ENCODE assay signal across 8 cellular contexts in genomic region chr16:48611329-48612137, GRCh38. TPM values are rescaled to one million over a fixed set of nuclear protein-coding genes. Genes with fewer than 3 reads are reported as not detected.
DNase-seq lines count a peak whose midpoint lies in the region; ATAC-seq and TF ChIP-seq lines count a peak whose summit lies in the region.

No MANE protein-coding gene starts in this region.

- TF ChIP-seq CTCF in WERI-Rb-1 (IDR thresholded peaks at IDR 0.05; ENCODE audit: low read depth, low read length) (no peak), colonic mucosa (IDR thresholded peaks at IDR 0.05) (no peak), psoas muscle (IDR thresholded peaks at IDR 0.05) (no peak)

- peaks cover 0 to 6% of the 10 kb centered on the region in 2 donors for H3K27me3 Mint-ChIP-seq in CD8-positive, alpha-beta memory T cell

- peak overlapping the region; percentile 70 for H3K27ac ChIP-seq in CD8-positive, alpha-beta memory T cell (ENCODE audit: low read depth, low read length)
- H3K27ac ChIP-seq in WERI-Rb-1 (peak overlapping the region; percentile 87), colonic mucosa (peak overlapping the region; percentile 91), psoas muscle (peak overlapping the region; percentile 60)

- H3K4me1 ChIP-seq in CD8-positive, alpha-beta memory T cell (ENCODE audit: insufficient read depth, low read length), result peaks cover 64% of the 10 kb centered on the region
- H3K4me1 ChIP-seq in colonic mucosa (peaks cover 7% of the 10 kb centered on the region), psoas muscle (peaks cover 26% of the 10 kb centered on the region)

- DNase-seq in CD8-positive, alpha-beta memory T cell, result peak; percentile 79 to 93 (median 88)
- no peak for DNase-seq in WERI-Rb-1
- peak; percentile 70 for DNase-seq in colonic mucosa
- DNase-seq in psoas muscle, result no peak
- no peak for DNase-seq in islet precursor cell
- DNase-seq in Ammon's horn (ENCODE audit: low spot score), result no peak

- 58 to 67% (median 64%) methylated on average over 5 of the region's 5 CpGs for WGBS in psoas muscle, 3 donors

- no peaks in the 10 kb centered on the region for H3K27me3 ChIP-seq in CD8-positive, alpha-beta memory T cell (ENCODE audit: insufficient read depth, low read length, poor library complexity, severe bottlenecking)
- H3K27me3 ChIP-seq in WERI-Rb-1 (ENCODE audit: insufficient read depth, low read depth, severe bottlenecking) (no peaks in the 10 kb centered on the region), colonic mucosa (no peaks in the 10 kb centered on the region), psoas muscle (ENCODE audit: insufficient read depth in 3 of 3, low read length in 2 of 3) (no peaks in the 10 kb centered on the region)

- peak overlapping the region; percentile 67 to 86 (median 79) for H3K4me3 Mint-ChIP-seq in CD8-positive, alpha-beta memory T cell

- peaks cover 3 to 17% (median 4%) of the 10 kb centered on the region in 3 donors for H3K36me3 Mint-ChIP-seq in CD8-positive, alpha-beta memory T cell

- H3K4me3 ChIP-seq in CD8-positive, alpha-beta memory T cell (ENCODE audit: low read length), result peak overlapping the region; percentile 33
- H3K4me3 ChIP-seq in WERI-Rb-1 (ENCODE audit: low read depth, low read length), result no peak overlapping the region
- no peak overlapping the region for H3K4me3 ChIP-seq in colonic mucosa
- H3K4me3 ChIP-seq in psoas muscle, result no peak overlapping the region

- no peaks in the 10 kb centered on the region for H3K36me3 ChIP-seq in CD8-positive, alpha-beta memory T cell (ENCODE audit: insufficient read depth, low read length)
- H3K36me3 ChIP-seq in WERI-Rb-1 (peaks cover 17% of the 10 kb centered on the region), colonic mucosa (no peaks in the 10 kb centered on the region), psoas muscle (ENCODE audit: insufficient read depth in 1 of 2, low read depth in 1 of 2) (no peaks in the 10 kb centered on the region)

- ATAC-seq in HG03108 (IDR thresholded peaks at IDR 0.05; ENCODE audit: unreplicated experiment), result peak; percentile 28
- no peak for ATAC-seq in psoas muscle
- no peak for ATAC-seq in GM19324 (IDR thresholded peaks at IDR 0.05; ENCODE audit: low FRiP score, unreplicated experiment)

- intact Hi-C loops in colonic mucosa (cut with DNase I) (no loop called here), psoas muscle (cut with DNase I) (loop anchor here (5.0 to 10.0 kb wide), 3 partner anchors 157 to 259 kb away; no protein-coding TSS in a partner anchor)

- peaks cover 46 to 47% (median 47%) of the 10 kb centered on the region in 3 donors for H3K4me1 Mint-ChIP-seq in CD8-positive, alpha-beta memory T cell

- no peaks in the 10 kb centered on the region for H3K9me3 ChIP-seq in CD8-positive, alpha-beta memory T cell (ENCODE audit: low read length)
- no peaks in the 10 kb centered on the region for H3K9me3 ChIP-seq in WERI-Rb-1 (ENCODE audit: severe bottlenecking)
- H3K9me3 ChIP-seq in colonic mucosa, result no peaks in the 10 kb centered on the region
- no peaks in the 10 kb centered on the region for H3K9me3 ChIP-seq in psoas muscle

- peak overlapping the region in 1 of 2 donors; percentile 59 for H3K9ac ChIP-seq in colonic mucosa (ENCODE audit: low read depth in 2 of 2, low read length in 2 of 2)

- H3K9me3 Mint-ChIP-seq in CD8-positive, alpha-beta memory T cell, result peaks cover 0 to 4% (median 3%) of the 10 kb centered on the region in 5 donors

- POLR2A ChIA-PET in CD8-positive, alpha-beta memory T cell (lab: Charles Lee), result interaction anchor here (0.6 to 2.3 kb wide), 5 partner anchors 12 to 1782 kb away, joined by 3 to 15 read pairs (median 7); partner anchors contain the start of gene SIAH1

- peak overlapping the region; percentile 96 to 100 (median 99) for H3K27ac Mint-ChIP-seq in CD8-positive, alpha-beta memory T cell

- CTCF ChIA-PET in CD8-positive, alpha-beta memory T cell (lab: Charles Lee), result interaction anchor here (5.8 kb wide), 1 partner anchor 11 kb away, joined by 89 read pairs; no protein-coding TSS in a partner anchor

RNA-seq across cellular contexts. Expression of gene N4BP1, which starts 1.6 kb away (rescaled TPM):
- total RNA-seq in CD8-positive, alpha-beta memory T cell, result 10 to 100 TPM; 44.3 to 45.0 TPM
- polyA plus RNA-seq in CD8-positive, alpha-beta memory T cell, result 57.9 TPM
- total RNA-seq in colonic mucosa, result 10 to 100 TPM; 27.1 to 40.7 TPM
- total RNA-seq in psoas muscle, result 10 to 100 TPM; 13.9 to 24.3 (median 17.4) TPM
- 10 to 100 TPM in 2 of 3 donors, 1 to 10 TPM in 1; 7.0 to 17.5 (median 15.5) TPM for polyA plus RNA-seq in psoas muscle

Comparison
In these comparisons a context has a peak if more than half of its experiments do, and no peak if none do; other contexts are left out.
1. DNase-seq: peak in CD8-positive, alpha-beta memory T cell (5 of 5) and colonic mucosa (single experiment); none in WERI-Rb-1 (single experiment), psoas muscle (0 of 2), islet precursor cell (single experiment) and Ammon's horn (single experiment).
2. Peak in every context shown above with its lines, with median percentiles within 50 percentile points of each other: H3K27ac ChIP-seq.